In genomic region chr10:7445474-7446135, GRCh38 we compare ENCODE assay signal across 12 cellular contexts. TPM values are rescaled to one million over a fixed set of nuclear protein-coding genes. Genes with fewer than 3 reads are reported as not detected.
DNase-seq lines count a peak whose midpoint lies in the region; ATAC-seq and TF ChIP-seq lines count a peak whose summit lies in the region.
"Had no signal": no experiment of that assay in that cellular context is flagged by ENCODE, and none has a peak within 500 bp of the region (broad histone marks: within the 10 kb centered on the region; RNA-seq: fewer than 3 reads in every experiment).

No MANE protein-coding gene starts in this region.

- peaks cover 0 to 25% (median 20%) of the 10 kb centered on the region in 7 donors for H3K9me3 Mint-ChIP-seq in naive B cell
- H3K9me3 Mint-ChIP-seq in stimulated activated effector memory CD8-positive, alpha-beta T cell treated with anti-CD3 and anti-CD28 coated beads, Interleukin-12 subunit alpha, Interleukin-12 subunit beta, amount 100 ng/mL, for 72 hours: peaks cover 16% of the 10 kb centered on the region

- no peaks in the 10 kb centered on the region for H3K27me3 Mint-ChIP-seq in naive B cell

- intact Hi-C loops in left ventricle myocardium inferior (cut with micrococcal nuclease): no loop called here

- TF ChIP-seq CTCF in coronary artery (IDR thresholded peaks at IDR 0.05): no peak
- no peak for TF ChIP-seq CTCF in left ventricle myocardium inferior (IDR thresholded peaks at IDR 0.05; ENCODE audit: borderline replicate concordance)

- peaks cover 10 to 12% of the 10 kb centered on the region in 2 donors for H3K36me3 Mint-ChIP-seq in naive B cell
- no peaks in the 10 kb centered on the region for H3K36me3 Mint-ChIP-seq in stimulated activated effector memory CD8-positive, alpha-beta T cell treated with anti-CD3 and anti-CD28 coated beads, Interleukin-12 subunit alpha, Interleukin-12 subunit beta, amount 100 ng/mL, for 72 hours

- H3K4me3 ChIP-seq in coronary artery: no peak overlapping the region
- no peak overlapping the region for H3K4me3 ChIP-seq in left ventricle myocardium inferior
- H3K4me3 ChIP-seq: SJSA1 had no signal

- H3K36me3 ChIP-seq in left ventricle myocardium inferior: no peaks in the 10 kb centered on the region
- H3K36me3 ChIP-seq: SJSA1 had no signal

- H3K4me1 ChIP-seq in left ventricle myocardium inferior: no peaks in the 10 kb centered on the region
- H3K4me1 ChIP-seq: SJSA1 had no signal

- peaks cover 21 to 31% (median 27%) of the 10 kb centered on the region in 3 donors for H3K4me1 Mint-ChIP-seq in naive B cell
- H3K4me1 Mint-ChIP-seq in stimulated activated effector memory CD8-positive, alpha-beta T cell treated with anti-CD3 and anti-CD28 coated beads, Interleukin-12 subunit alpha, Interleukin-12 subunit beta, amount 100 ng/mL, for 72 hours: peaks cover 7% of the 10 kb centered on the region

- H3K27ac ChIP-seq in coronary artery: no peak overlapping the region
- H3K27ac ChIP-seq in left ventricle myocardium inferior (replicated peaks): no peak overlapping the region
- H3K27ac ChIP-seq: SJSA1 had no signal

- peaks cover 35% of the 10 kb centered on the region for H3K27me3 ChIP-seq in left ventricle myocardium inferior (ENCODE audit: low read depth)
- H3K27me3 ChIP-seq: SJSA1 had no signal

- peak overlapping the region; percentile 8 to 90 (median 73) for H3K4me3 Mint-ChIP-seq in naive B cell
- no peak overlapping the region for H3K4me3 Mint-ChIP-seq in stimulated activated effector memory CD8-positive, alpha-beta T cell treated with anti-CD3 and anti-CD28 coated beads, Interleukin-12 subunit alpha, Interleukin-12 subunit beta, amount 100 ng/mL, for 72 hours
- H3K4me3 Mint-ChIP-seq: neural crest cell had no signal

- peak overlapping the region in 5 of 6 donors; percentile 3 to 92 (median 62) for H3K27ac Mint-ChIP-seq in naive B cell
- H3K27ac Mint-ChIP-seq in stimulated activated effector memory CD8-positive, alpha-beta T cell treated with anti-CD3 and anti-CD28 coated beads, Interleukin-12 subunit alpha, Interleukin-12 subunit beta, amount 100 ng/mL, for 72 hours: no peak overlapping the region

- H3K9me3 ChIP-seq in left ventricle myocardium inferior (replicated peaks): peaks cover 20% of the 10 kb centered on the region
- H3K9me3 ChIP-seq: SJSA1 had no signal

- peak; percentile 35 for DNase-seq in naive B cell
- no peak for DNase-seq in coronary artery (ENCODE audit: low spot score)
- no peak for DNase-seq in left ventricle myocardium inferior
- DNase-seq in iPS-NIHi7 (ENCODE audit: extremely low spot score): no peak
- DNase-seq in stimulated activated effector memory CD8-positive, alpha-beta T cell treated with anti-CD3 and anti-CD28 coated beads, Interleukin-12 subunit alpha, Interleukin-12 subunit beta, amount 100 ng/mL, for 72 hours (ENCODE audit: low spot score in 2 of 2): no peak
- DNase-seq: DND-41, NCI-H2029 treated with DMSO at 0.1 percent for 48 hours had no signal

- peak; percentile 73 for ATAC-seq in GM18861 (IDR thresholded peaks at IDR 0.05; ENCODE audit: unreplicated experiment)
- peak; percentile 82 for ATAC-seq in GM21786 (IDR thresholded peaks at IDR 0.05; ENCODE audit: unreplicated experiment)
- peak; percentile 61 for ATAC-seq in HG03558 (IDR thresholded peaks at IDR 0.05; ENCODE audit: extremely low read depth, unreplicated experiment)
- peak; percentile 79 to 86 for ATAC-seq in naive B cell (ENCODE audit: low read depth in 2 of 2)
- ATAC-seq in stimulated activated effector memory CD8-positive, alpha-beta T cell treated with anti-CD3 and anti-CD28 coated beads, Interleukin-12 subunit alpha, Interleukin-12 subunit beta, amount 100 ng/mL, for 72 hours: no peak

RNA-seq across cellular contexts. Expression of gene SFMBT2, which starts 34.8 kb away (rescaled TPM):
- polyA plus RNA-seq in naive B cell (ENCODE audit: low read depth in 6 of 6): 1 to 10 TPM in 5 of 6 donors, not detected in 1; 1.0 to 2.3 (median 2.0) TPM
- total RNA-seq in left ventricle myocardium inferior: 11.0 TPM
